Comparison of ENCODE assay signal across 22 cellular contexts in genomic region chr1:41621256-41621655, GRCh38.
"Had no signal": no experiment of that assay in that cellular context is flagged by ENCODE, and none has a peak within 500 bp of the region (broad histone marks: within the 10 kb centered on the region; RNA-seq: fewer than 3 reads in every experiment).

No MANE protein-coding gene starts in this region.

- H3K9me3 Mint-ChIP-seq: activated CD4-positive, alpha-beta memory T cell treated with anti-CD3 and anti-CD28 coated beads for 36 hours; activated naive CD8-positive, alpha-beta T cell treated with anti-CD3 and anti-CD28 coated beads, Interleukin-2, amount 10 ng/mL, durations not matched to agents 7 days and 5 days; activated T-cell treated with anti-CD3 and anti-CD28 coated beads, Interleukin-2, amount 50 U/mL, for 72 hours; T-cell; WTC11 had no signal

- ATAC-seq: activated T-cell treated with anti-CD3 and anti-CD28 coated beads, Interleukin-2, amount 50 U/mL, for 72 hours; Panc1; Right ventricle myocardium inferior; T-cell; WTC11 had no signal

- H3K27me3 Mint-ChIP-seq: activated CD4-positive, alpha-beta memory T cell treated with anti-CD3 and anti-CD28 coated beads for 36 hours; activated naive CD8-positive, alpha-beta T cell treated with anti-CD3 and anti-CD28 coated beads, Interleukin-2, amount 10 ng/mL, durations not matched to agents 7 days and 5 days; T-cell had no signal

- H3K36me3 Mint-ChIP-seq: activated naive CD8-positive, alpha-beta T cell treated with anti-CD3 and anti-CD28 coated beads, Interleukin-2, amount 10 ng/mL, durations not matched to agents 7 days and 5 days; WTC11 had no signal

- DNase-seq: activated CD4-positive, alpha-beta memory T cell treated with anti-CD3 and anti-CD28 coated beads for 36 hours; activated CD4-positive, alpha-beta T cell treated with anti-CD3 and anti-CD28 coated beads for 48 hours; activated CD4-positive, CD25-positive, alpha-beta regulatory T cell treated with anti-CD3 and anti-CD28 coated beads, Interleukin-2, amount 50 U/mL, for 72 hours; activated CD8-positive, alpha-beta memory T cell treated with anti-CD3 and anti-CD28 coated beads for 24 hours; activated naive CD8-positive, alpha-beta T cell treated with anti-CD3 and anti-CD28 coated beads, Interleukin-2, amount 10 ng/mL, durations not matched to agents 7 days and 5 days; activated T-cell treated with anti-CD3 and anti-CD28 coated beads, Interleukin-2, amount 50 U/mL, for 72 hours; anterior cingulate cortex; MV-4-11; NCI-H1105; NCI-H1436; NCI-H1694 treated with DMSO at 0.1 percent for 48 hours; NCI-H2029 treated with DMSO at 0.1 percent for 48 hours; NCI-H345; NCI-H510A; NCI-H526 treated with DMSO at 0.1 percent for 48 hours; NK-92 treated with Interleukin-12 subunit alpha and Interleukin-12 subunit beta, amount 100 ng/mL, for 24 hours; OCI-M1; RPMI8226; T-cell had no signal

- H3K27ac Mint-ChIP-seq: activated CD4-positive, alpha-beta memory T cell treated with anti-CD3 and anti-CD28 coated beads for 36 hours; activated T-cell treated with anti-CD3 and anti-CD28 coated beads, Interleukin-2, amount 50 U/mL, for 72 hours; T-cell had no signal

- H3K4me3 Mint-ChIP-seq: activated CD4-positive, alpha-beta memory T cell treated with anti-CD3 and anti-CD28 coated beads for 36 hours; activated naive CD8-positive, alpha-beta T cell treated with anti-CD3 and anti-CD28 coated beads, Interleukin-2, amount 10 ng/mL, durations not matched to agents 7 days and 5 days; activated T-cell treated with anti-CD3 and anti-CD28 coated beads, Interleukin-2, amount 50 U/mL, for 72 hours; T-cell; WTC11 had no signal
